14 cellular contexts compared by ENCODE assay signal in genomic region chr6:83709748-83710050, GRCh38. TPM values are rescaled to one million over a fixed set of nuclear protein-coding genes. Genes with fewer than 3 reads are reported as not detected.
A peak's percentile ranks its signal among the peaks of the same experiment; 100 is the strongest.
DNase-seq lines count a peak whose midpoint lies in the region; ATAC-seq, FAIRE-seq and TF ChIP-seq lines count a peak whose summit lies in the region.
"Had no signal": no experiment of that assay in that cellular context is flagged by ENCODE, and none has a peak within 500 bp of the region (broad histone marks: within the 10 kb centered on the region; RNA-seq: fewer than 3 reads in every experiment).

No MANE protein-coding gene starts in this region.

- TF ChIP-seq CTCF in neural cell (IDR thresholded peaks at IDR 0.05; ENCODE audit: poor library complexity, severe bottlenecking) (no peak), D721Med (IDR thresholded peaks at IDR 0.05; ENCODE audit: insufficient read depth, missing control alignments) (no peak)

- H3K4me3 ChIP-seq in ectodermal cell (ENCODE audit: insufficient read depth, low read depth, low read length) (peak overlapping the region; percentile 64), neural cell (ENCODE audit: low read length) (peak overlapping the region; percentile 88), urinary bladder (ENCODE audit: low read depth, low read length) (peak overlapping the region; percentile 62)

- intact Hi-C loops in activated CD4-positive, alpha-beta memory T cell treated with anti-CD3 and anti-CD28 coated beads for 36 hours (cut with micrococcal nuclease): no loop called here

- H4K20me1 ChIP-seq in neural cell (ENCODE audit: insufficient read depth): no peaks in the 10 kb centered on the region

- no peak for TF ChIP-seq RAD21 in neural cell (conservative IDR thresholded peaks at IDR 0.05)

- H3K36me3 ChIP-seq in ectodermal cell (ENCODE audit: control insufficient read depth, insufficient read depth, low read length) (no peaks in the 10 kb centered on the region), neural cell (ENCODE audit: insufficient read depth, low read length) (no peaks in the 10 kb centered on the region), urinary bladder (ENCODE audit: insufficient read depth) (no peaks in the 10 kb centered on the region)

- peaks cover 2% of the 10 kb centered on the region for H3K36me3 Mint-ChIP-seq in activated CD4-positive, alpha-beta memory T cell treated with anti-CD3 and anti-CD28 coated beads for 36 hours

- peaks cover 3% of the 10 kb centered on the region for H3K9me3 ChIP-seq in ectodermal cell (ENCODE audit: control insufficient read depth, low read length)
- H3K9me3 ChIP-seq in neural cell (ENCODE audit: low read length): peaks cover 4% of the 10 kb centered on the region

- H3F3A ChIP-seq in neural cell (ENCODE audit: insufficient read depth, low read length, poor library complexity, severe bottlenecking): peaks cover 5% of the 10 kb centered on the region

- peak overlapping the region; percentile 25 for H3K4me2 ChIP-seq in neural cell (ENCODE audit: low read length)

- H3K27ac ChIP-seq in ectodermal cell (ENCODE audit: insufficient read depth, low read depth, low read length, poor library complexity, severe bottlenecking) (no peak overlapping the region), neural cell (ENCODE audit: low read length) (peak overlapping the region; percentile 90), urinary bladder (ENCODE audit: low read depth) (no peak overlapping the region)

- POLR2A ChIA-PET in activated CD4-positive, alpha-beta memory T cell treated with anti-CD3 and anti-CD28 coated beads for 36 hours (lab: Charles Lee): no interaction called here

- ATAC-seq in stimulated activated naive CD8-positive, alpha-beta T cell treated with anti-CD3 and anti-CD28 coated beads, Interleukin-15, amount 100 ng/mL, for 72 hours: no peak
- ATAC-seq in stimulated activated naive CD8-positive, alpha-beta T cell treated with anti-CD3 and anti-CD28 coated beads, Interleukin-15, Interleukin-2, amounts not matched to agents 100 U/mL and 50 U/mL, for 24 hours: no peak

- no peak overlapping the region for H3K27ac Mint-ChIP-seq in stimulated activated naive CD8-positive, alpha-beta T cell treated with anti-CD3 and anti-CD28 coated beads, Interleukin-15, amount 100 ng/mL, for 72 hours
- H3K27ac Mint-ChIP-seq in activated CD4-positive, alpha-beta memory T cell treated with anti-CD3 and anti-CD28 coated beads for 36 hours: no peak overlapping the region

- H3K79me2 ChIP-seq in neural cell (replicated peaks; ENCODE audit: insufficient read depth, low read length): peaks cover 29% of the 10 kb centered on the region

- no peaks in the 10 kb centered on the region for H3K9me2 ChIP-seq in neural cell (ENCODE audit: insufficient read depth, low read length)

- H2AFZ ChIP-seq in neural cell (ENCODE audit: low read depth, low read length): peak overlapping the region; percentile 69

- no peak for FAIRE-seq in D721Med (lab: Jason Lieb, UNC)
- FAIRE-seq: frontal cortex had no signal

- peaks cover 0 to 6% of the 10 kb centered on the region in 2 donors for H3K9me3 Mint-ChIP-seq in stimulated activated naive CD8-positive, alpha-beta T cell treated with anti-CD3 and anti-CD28 coated beads, Interleukin-15, amount 100 ng/mL, for 72 hours
- H3K9me3 Mint-ChIP-seq in activated CD4-positive, alpha-beta memory T cell treated with anti-CD3 and anti-CD28 coated beads for 36 hours: no peaks in the 10 kb centered on the region

- 42 to 52% methylated on average over 8 of the region's 8 CpGs for WGBS in ectodermal cell, 2 experiments
- 30% methylated on average over 8 of the region's 8 CpGs for WGBS in urinary bladder

- peak overlapping the region; percentile 88 for H3K9ac ChIP-seq in neural cell (ENCODE audit: low read length)

- no peak for DNase-seq in stimulated activated naive CD8-positive, alpha-beta T cell treated with anti-CD3 and anti-CD28 coated beads, Interleukin-15, amount 100 ng/mL, for 72 hours
- no peak for DNase-seq in stimulated activated naive CD8-positive, alpha-beta T cell treated with anti-CD3 and anti-CD28 coated beads, Interleukin-15, Interleukin-2, amounts not matched to agents 100 U/mL and 50 U/mL, for 24 hours
- DNase-seq in HK-2 (ENCODE audit: unreplicated experiment) (no peak), D721Med (ENCODE audit: insufficient read length, low spot score) (no peak)
- DNase-seq in activated CD4-positive, alpha-beta memory T cell treated with anti-CD3 and anti-CD28 coated beads for 36 hours: no peak
- DNase-seq: activated effector memory CD4-positive, alpha-beta T cell treated with anti-CD3 and anti-CD28 coated beads, Interleukin-2, amount 50 U/mL, for 16 hours; Calu3; effector memory CD4-positive, alpha-beta T cell; GOT3; stimulated activated naive CD4-positive, alpha-beta T cell had no signal

- H3K27me3 Mint-ChIP-seq in stimulated activated naive CD8-positive, alpha-beta T cell treated with anti-CD3 and anti-CD28 coated beads, Interleukin-15, amount 100 ng/mL, for 72 hours: peaks cover 56% of the 10 kb centered on the region
- H3K27me3 Mint-ChIP-seq in activated CD4-positive, alpha-beta memory T cell treated with anti-CD3 and anti-CD28 coated beads for 36 hours: peaks cover 25% of the 10 kb centered on the region

- H3K4me1 ChIP-seq in ectodermal cell (ENCODE audit: control insufficient read depth, insufficient read depth, low read length) (no peaks in the 10 kb centered on the region), urinary bladder (ENCODE audit: insufficient read depth) (no peaks in the 10 kb centered on the region)

- peaks cover 5% of the 10 kb centered on the region for H3K4me1 Mint-ChIP-seq in stimulated activated naive CD8-positive, alpha-beta T cell treated with anti-CD3 and anti-CD28 coated beads, Interleukin-15, amount 100 ng/mL, for 72 hours
- peaks cover 3% of the 10 kb centered on the region for H3K4me1 Mint-ChIP-seq in activated CD4-positive, alpha-beta memory T cell treated with anti-CD3 and anti-CD28 coated beads for 36 hours (ENCODE audit: low read depth)

- peak overlapping the region; percentile 66 to 75 for H3K4me3 Mint-ChIP-seq in stimulated activated naive CD8-positive, alpha-beta T cell treated with anti-CD3 and anti-CD28 coated beads, Interleukin-15, amount 100 ng/mL, for 72 hours
- H3K4me3 Mint-ChIP-seq in activated CD4-positive, alpha-beta memory T cell treated with anti-CD3 and anti-CD28 coated beads for 36 hours: no peak overlapping the region

- CTCF ChIA-PET in activated CD4-positive, alpha-beta memory T cell treated with anti-CD3 and anti-CD28 coated beads for 36 hours (lab: Charles Lee): no interaction called here

- peaks cover 61% of the 10 kb centered on the region for H3K27me3 ChIP-seq in ectodermal cell (ENCODE audit: control insufficient read depth, insufficient read depth, low read length, poor library complexity, severe bottlenecking)
- no peaks in the 10 kb centered on the region for H3K27me3 ChIP-seq in neural cell (ENCODE audit: insufficient read depth, low read depth, low read length)

- TF ChIP-seq EP300 in neural cell (conservative IDR thresholded peaks at IDR 0.05; ENCODE audit: poor library complexity, severe bottlenecking): no peak

TF ChIP-seq in neural cell, 6 proteins besides CTCF, POLR2A, EP300 and RAD21:
- TF ChIP-seq SMC3 (conservative IDR thresholded peaks at IDR 0.05; ENCODE audit: poor library complexity) (no peak), POLR2AphosphoS5 (IDR thresholded peaks at IDR 0.05) (no peak), REST (IDR thresholded peaks at IDR 0.05; ENCODE audit: borderline replicate concordance) (no peak), MXI1 (conservative IDR thresholded peaks at IDR 0.05; ENCODE audit: poor library complexity, severe bottlenecking) (no peak), EZH2 (IDR thresholded peaks at IDR 0.05; ENCODE audit: borderline replicate concordance, insufficient read depth, low read length, poor library complexity, severe bottlenecking) (no peak), TAF1 (IDR thresholded peaks at IDR 0.05; ENCODE audit: low read depth) (no peak)

RNA-seq across cellular contexts. Expression of gene SNAP91, which starts 0.8 kb away (rescaled TPM):
- 4.5 TPM for polyA plus RNA-seq in ectodermal cell (2013, experiment 1 of 4)
- 2.1 TPM for polyA plus RNA-seq in ectodermal cell (2013, experiment 2 of 4)
- 1.9 TPM for polyA plus RNA-seq in ectodermal cell (2013, experiment 3 of 4)
- polyA plus RNA-seq in ectodermal cell (2013, experiment 4 of 4): 2.8 TPM
- 88.6 and 94.1 TPM in 2 replicates for polyA plus RNA-seq in neural cell
- polyA minus RNA-seq in neural cell: 148 and 167 TPM in 2 replicates
- 5.2 TPM for total RNA-seq in urinary bladder
- polyA plus RNA-seq in urinary bladder: 2.4 TPM
- total RNA-seq in activated CD4-positive, alpha-beta memory T cell treated with anti-CD3 and anti-CD28 coated beads for 36 hours: not detected
- total RNA-seq: Calu3 had no signal
